In genomic region chr11:69008774-69009440, GRCh38 we compare ENCODE assay signal across 8 cellular contexts. TPM values are rescaled to one million over a fixed set of nuclear protein-coding genes. Genes with fewer than 3 reads are reported as not detected.
A peak's percentile ranks its signal among the peaks of the same experiment; 100 is the strongest.
DNase-seq lines count a peak whose midpoint lies in the region; ATAC-seq and TF ChIP-seq lines count a peak whose summit lies in the region.

No MANE protein-coding gene starts in this region.

- POLR2A ChIA-PET in OCI-LY7 (lab: Charles Lee) = no interaction called here

- BruUV-seq in OCI-LY7 (replicated peaks; lab: Mats Ljungman, UMichigan) = no TSS peak

- no peaks in the 10 kb centered on the region for H3K27me3 ChIP-seq in esophagus (ENCODE audit: control insufficient read depth in 1 of 2, insufficient read depth in 2 of 2, low read length in 2 of 2)
- peaks cover 11% of the 10 kb centered on the region for H3K27me3 ChIP-seq in muscle layer of duodenum (ENCODE audit: low read depth, low read length)

- 32 to 42% methylated on average over 16 of the region's 16 CpGs for WGBS in esophagus, 2 donors

- DNase-seq in AG08395 (ENCODE audit: low spot score) = peak; percentile 98
- peak; percentile 100 for DNase-seq in NCI-H226
- DNase-seq in OCI-LY7 (ENCODE audit: low spot score) = no peak
- no peak for DNase-seq in NCI-H524 (lab: John Stamatoyannopoulos, UW)
- DNase-seq in NCI-H2081 treated with DMSO at 0.1 percent for 48 hours (lab: John Stamatoyannopoulos, UW) = no peak

- H3K9me3 ChIP-seq in esophagus (ENCODE audit: control insufficient read depth in 2 of 2, insufficient read depth in 1 of 2, low read depth in 1 of 2, low read length in 1 of 2) (no peaks in the 10 kb centered on the region), muscle layer of duodenum (ENCODE audit: control insufficient read depth in 1 of 2, low read length in 2 of 2) (no peaks in the 10 kb centered on the region), OCI-LY7 (ENCODE audit: low read length) (no peaks in the 10 kb centered on the region)

- no peak for TF ChIP-seq CTCF in OCI-LY7 (conservative IDR thresholded peaks at IDR 0.05; ENCODE audit: low read length)

- CTCF ChIA-PET in OCI-LY7 (lab: Charles Lee; ENCODE audit: unreplicated experiment) = no interaction called here

- intact Hi-C loops in OCI-LY7 (cut with micrococcal nuclease; ENCODE audit: unreplicated experiment) = no loop called here

- H3K36me3 ChIP-seq in esophagus (ENCODE audit: control insufficient read depth in 2 of 2, insufficient read depth in 2 of 2, low read length in 1 of 2) (peaks cover 0 to 4% of the 10 kb centered on the region in 2 donors), muscle layer of duodenum (ENCODE audit: control insufficient read depth in 1 of 2, insufficient read depth in 2 of 2, low read length in 2 of 2) (peaks cover 14 to 36% of the 10 kb centered on the region in 2 donors), OCI-LY7 (ENCODE audit: insufficient read depth, low read length) (no peaks in the 10 kb centered on the region)

- H3K9me2 ChIP-seq in OCI-LY7 (ENCODE audit: insufficient read depth, low read length) = no peaks in the 10 kb centered on the region

- no peak overlapping the region for H2AFZ ChIP-seq in OCI-LY7 (ENCODE audit: low read length)

- H3K4me3 ChIP-seq in esophagus (ENCODE audit: low read depth in 1 of 2, low read length in 2 of 2) (no peak overlapping the region), muscle layer of duodenum (ENCODE audit: low read depth in 1 of 2, low read length in 2 of 2) (peak overlapping the region; percentile 7 to 93), OCI-LY7 (ENCODE audit: low read depth, low read length, poor library complexity, severe bottlenecking) (no peak overlapping the region)

- H3K79me2 ChIP-seq in OCI-LY7 (ENCODE audit: insufficient read depth, low read depth, low read length) = no peaks in the 10 kb centered on the region

- H3K4me1 ChIP-seq in esophagus (ENCODE audit: control insufficient read depth in 2 of 2, insufficient read depth in 2 of 2, low read length in 1 of 2) = peaks cover 5 to 28% of the 10 kb centered on the region in 2 donors
- H3K4me1 ChIP-seq in muscle layer of duodenum (ENCODE audit: control insufficient read depth in 1 of 2, insufficient read depth in 2 of 2, low read length in 2 of 2) = peaks cover 5 to 75% of the 10 kb centered on the region in 2 donors
- peaks cover 6% of the 10 kb centered on the region for H3K4me1 ChIP-seq in OCI-LY7 (ENCODE audit: insufficient read depth, low read length, poor library complexity, severe bottlenecking)

- H4K20me1 ChIP-seq in OCI-LY7 (ENCODE audit: insufficient read depth, low read length) = no peaks in the 10 kb centered on the region

- no peak overlapping the region for H3K4me2 ChIP-seq in OCI-LY7 (ENCODE audit: low read length)

- no peak for ATAC-seq in HG02678 (IDR thresholded peaks at IDR 0.05; ENCODE audit: unreplicated experiment)

- H3K27ac ChIP-seq in esophagus (ENCODE audit: low read depth in 2 of 2, low read length in 1 of 2) (peak overlapping the region; percentile 84 to 89), muscle layer of duodenum (ENCODE audit: low read length) (peak overlapping the region; percentile 92), OCI-LY7 (ENCODE audit: low read depth, low read length, poor library complexity, severe bottlenecking) (no peak overlapping the region)

RNA-seq across cellular contexts. Expression of gene MRGPRF, which starts 4.1 kb away (rescaled TPM):
- 10 to 100 TPM in 1 of 2 donors, 1 to 10 TPM in 1; 5.3 to 14.7 TPM for polyA plus RNA-seq in esophagus
- not detected in 2 replicates for total RNA-seq in OCI-LY7 (2014; rRNA removed; shearing (Covaris generic))
- total RNA-seq in OCI-LY7 (2022) = not detected in 2 replicates

RNA-seq across cellular contexts. Expression of gene MRGPRD, which starts 28.1 kb away (rescaled TPM):
- polyA plus RNA-seq in esophagus = not detected
- total RNA-seq in OCI-LY7 (2014; rRNA removed; shearing (Covaris generic)) = not detected in 2 replicates
- not detected in 2 replicates for total RNA-seq in OCI-LY7 (2022)

RNA-seq across cellular contexts. Expression of gene TPCN2, which starts 39.8 kb away (rescaled TPM):
- polyA plus RNA-seq in esophagus = 10 to 100 TPM in 1 of 2 donors, 1 to 10 TPM in 1; 6.5 to 12.1 TPM
- total RNA-seq in OCI-LY7 (2014; rRNA removed; shearing (Covaris generic)) = 21.5 and 30.0 TPM in 2 replicates
- 59.8 and 65.2 TPM in 2 replicates for total RNA-seq in OCI-LY7 (2022)

Comparison
In these comparisons a context has a peak if more than half of its experiments do, and no peak if none do; other contexts are left out.
1. DNase-seq: peak in AG08395 (single experiment) and NCI-H226 (single experiment); none in OCI-LY7 (single experiment), NCI-H524 (0 of 2) and NCI-H2081 treated with DMSO at 0.1 percent for 48 hours (single experiment).
2. H3K4me3 ChIP-seq: peak in muscle layer of duodenum (2 of 2); none in esophagus (0 of 2) and OCI-LY7 (single experiment).